In genomic region chr1:156814571-156815260, GRCh38 we compare ENCODE assay signal across 9 cellular contexts. TPM values are rescaled to one million over a fixed set of nuclear protein-coding genes. Genes with fewer than 3 reads are reported as not detected.
DNase-seq lines count a peak whose midpoint lies in the region; ATAC-seq and TF ChIP-seq lines count a peak whose summit lies in the region.
"Had no signal": no experiment of that assay in that cellular context is flagged by ENCODE, and none has a peak within 500 bp of the region (broad histone marks: within the 10 kb centered on the region; RNA-seq: fewer than 3 reads in every experiment).

No MANE protein-coding gene starts in this region.

- H3K79me2 ChIP-seq in KMS-11 (ENCODE audit: insufficient read depth, low read depth) (no peaks in the 10 kb centered on the region), hepatocyte (no peaks in the 10 kb centered on the region)

- no peak for ATAC-seq in GM18873 (IDR thresholded peaks at IDR 0.05; ENCODE audit: low FRiP score, unreplicated experiment)
- no peak for ATAC-seq in GM21390 (IDR thresholded peaks at IDR 0.05; ENCODE audit: unreplicated experiment)

- peaks cover 66% of the 10 kb centered on the region for H3K4me1 Mint-ChIP-seq in activated T-cell treated with anti-CD3 and anti-CD28 coated beads, Interleukin-2, amount 50 U/mL, for 24 hours (ENCODE audit: low read depth)

- peak overlapping the region; percentile 99 for H3K27ac Mint-ChIP-seq in activated T-cell treated with anti-CD3 and anti-CD28 coated beads, Interleukin-2, amount 50 U/mL, for 24 hours

- no peak for TF ChIP-seq CTCF in KMS-11 (conservative IDR thresholded peaks at IDR 0.05; ENCODE audit: low read depth, low read length)
- TF ChIP-seq CTCF in hepatocyte (IDR thresholded peaks at IDR 0.05; ENCODE audit: poor library complexity): no peak

- no peak overlapping the region for H3K4me3 ChIP-seq in KMS-11 (IDR thresholded peaks at IDR 0.05; ENCODE audit: insufficient read depth, low read depth, low read length)
- no peak overlapping the region for H3K4me3 ChIP-seq in hepatocyte

- H3K9me2 ChIP-seq in hepatocyte (replicated peaks; ENCODE audit: insufficient read depth): no peaks in the 10 kb centered on the region

- H3K9me3 ChIP-seq in hepatocyte (ENCODE audit: low read depth): no peaks in the 10 kb centered on the region

- H4K20me1 ChIP-seq in KMS-11 (ENCODE audit: insufficient read depth): no peaks in the 10 kb centered on the region
- H4K20me1 ChIP-seq in hepatocyte (ENCODE audit: insufficient read depth, poor library complexity, severe bottlenecking): no peaks in the 10 kb centered on the region

- no peaks in the 10 kb centered on the region for H3K27me3 Mint-ChIP-seq in activated T-cell treated with anti-CD3 and anti-CD28 coated beads, Interleukin-2, amount 50 U/mL, for 24 hours

- H3K4me1 ChIP-seq in KMS-11 (ENCODE audit: low read depth, poor library complexity, severe bottlenecking) (peaks cover 9% of the 10 kb centered on the region), hepatocyte (ENCODE audit: insufficient read depth) (peaks cover 20% of the 10 kb centered on the region)

- peak overlapping the region; percentile 23; the same call in 1 of the 2 replicates for H3K4me2 ChIP-seq in KMS-11
- H3K4me2 ChIP-seq in hepatocyte: peak overlapping the region; percentile 84

- peak overlapping the region; percentile 36; the same call in 1 of the 2 replicates for H3K9ac ChIP-seq in KMS-11

- H3K27me3 ChIP-seq in KMS-11 (ENCODE audit: insufficient read depth, low read depth): peaks cover 5% of the 10 kb centered on the region; the same call in 1 of the 2 replicates
- peaks cover 6% of the 10 kb centered on the region for H3K27me3 ChIP-seq in hepatocyte

- H3K9me3 Mint-ChIP-seq in activated T-cell treated with anti-CD3 and anti-CD28 coated beads, Interleukin-2, amount 50 U/mL, for 24 hours: peaks cover 2% of the 10 kb centered on the region

- H3K4me3 Mint-ChIP-seq in activated T-cell treated with anti-CD3 and anti-CD28 coated beads, Interleukin-2, amount 50 U/mL, for 24 hours: peak overlapping the region; percentile 96

- WGBS in hepatocyte (ENCODE audit: low lambda C conversion rate, missing lambda C conversion rate): 83% methylated on average over 7 of the region's 7 CpGs

- peak; percentile 69 for DNase-seq in activated T-cell treated with anti-CD3 and anti-CD28 coated beads, Interleukin-2, amount 50 U/mL, for 24 hours
- no peak for DNase-seq in hepatocyte (ENCODE audit: low spot score)
- DNase-seq in stimulated activated CD4-positive, alpha-beta T cell treated with anti-CD3 and anti-CD28 coated beads, Interleukin-4, amount 100 ng/mL, for 24 hours: peak; percentile 57
- DNase-seq in NOMO-1 (lab: John Stamatoyannopoulos, UW; ENCODE audit: unreplicated experiment in 2 of 2): no peak
- DNase-seq in DMS 273 (lab: John Stamatoyannopoulos, UW; ENCODE audit: unreplicated experiment): no peak

- H3K36me3 ChIP-seq in KMS-11 (ENCODE audit: insufficient read depth) (no peaks in the 10 kb centered on the region), hepatocyte (replicated peaks; ENCODE audit: insufficient read depth, low read depth) (no peaks in the 10 kb centered on the region)

- H3K27ac ChIP-seq in KMS-11 (no peak overlapping the region), hepatocyte (no peak overlapping the region)

- peaks cover 69% of the 10 kb centered on the region for H3K36me3 Mint-ChIP-seq in activated T-cell treated with anti-CD3 and anti-CD28 coated beads, Interleukin-2, amount 50 U/mL, for 24 hours (ENCODE audit: low read depth)

- peak overlapping the region; percentile 44 for H2AFZ ChIP-seq in KMS-11 (ENCODE audit: low read depth)
- H2AFZ ChIP-seq in hepatocyte: peak overlapping the region; percentile 29

RNA-seq across cellular contexts. Expression of gene SH2D2A, which starts 1.9 kb away (rescaled TPM):
- total RNA-seq in hepatocyte: 0.60 and 2.6 TPM in 2 replicates
- polyA plus RNA-seq in hepatocyte: 0.18 TPM in 1 of 2 replicates, not detected in the other
- total RNA-seq: occipital lobe had no signal

RNA-seq across cellular contexts. Expression of gene INSRR, which starts 44.2 kb away (rescaled TPM):
- total RNA-seq in hepatocyte: not detected in 2 replicates
- polyA plus RNA-seq in hepatocyte: not detected in 2 replicates

RNA-seq across cellular contexts. Expression of gene NTRK1, which starts 45.9 kb away (rescaled TPM):
- total RNA-seq in hepatocyte: 0.13 TPM in 1 of 2 replicates, not detected in the other
- polyA plus RNA-seq in hepatocyte: not detected in 2 replicates
- total RNA-seq: occipital lobe had no signal

RNA-seq across cellular contexts. Expression of gene PRCC, which starts 47.4 kb away (rescaled TPM):
- total RNA-seq in hepatocyte: 35.9 and 45.0 TPM in 2 replicates
- polyA plus RNA-seq in hepatocyte: 85.2 and 108 TPM in 2 replicates

Comparison
In these comparisons a context has a peak if more than half of its experiments do, and no peak if none do; other contexts are left out.
1. DNase-seq: peak in activated T-cell treated with anti-CD3 and anti-CD28 coated beads, Interleukin-2, amount 50 U/mL, for 24 hours (single experiment) and stimulated activated CD4-positive, alpha-beta T cell treated with anti-CD3 and anti-CD28 coated beads, Interleukin-4, amount 100 ng/mL, for 24 hours (single experiment); none in hepatocyte (single experiment), NOMO-1 (0 of 2) and DMS 273 (single experiment).